ENCODE assay signal across 8 cellular contexts in the genomic region with DNA sequence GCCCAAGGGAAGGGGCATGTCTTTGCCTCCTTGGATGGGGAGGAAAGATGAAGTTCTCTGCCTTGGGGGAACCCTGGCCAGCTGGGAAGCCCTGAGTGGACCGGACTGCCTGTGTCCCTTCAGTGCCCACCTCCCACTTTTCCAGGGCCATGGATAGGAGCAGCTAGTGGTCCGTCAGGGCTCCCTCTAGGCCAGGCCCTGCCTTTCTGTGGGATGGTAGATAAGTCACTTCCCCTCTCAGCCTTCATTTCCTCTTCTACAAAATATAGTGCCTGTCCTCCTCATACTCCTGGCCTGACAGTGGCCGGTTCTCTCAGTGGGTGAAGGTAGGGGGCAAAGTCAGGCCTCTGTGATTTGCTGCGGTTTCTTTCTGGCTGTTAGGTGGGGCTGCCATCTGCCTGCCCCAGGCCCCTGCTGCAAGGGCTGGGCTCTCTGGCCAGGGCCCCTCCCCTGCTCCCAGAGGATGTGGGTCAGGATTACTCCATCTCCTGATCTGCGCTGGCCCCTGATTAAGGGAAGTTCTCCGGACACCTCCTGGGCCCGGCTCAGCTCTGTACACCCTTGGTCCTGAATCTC. TPM values are rescaled to one million over a fixed set of nuclear protein-coding genes. Genes with fewer than 3 reads are reported as not detected.
DNase-seq lines count a peak whose midpoint lies in the region; ATAC-seq and TF ChIP-seq lines count a peak whose summit lies in the region.

No MANE protein-coding gene starts in this region.

- H3K9me3 Mint-ChIP-seq in activated CD4-positive, alpha-beta T cell treated with anti-CD3 and anti-CD28 coated beads, Interleukin-2, amount 10 ng/mL, durations not matched to agents 24 days and 14 days: no peaks in the 10 kb centered on the region
- no peaks in the 10 kb centered on the region for H3K9me3 Mint-ChIP-seq in neural progenitor cell

- TF ChIP-seq CTCF in SU-DHL-6 (IDR thresholded peaks at IDR 0.05; ENCODE audit: insufficient read depth, low read length, poor library complexity, severe bottlenecking) (no peak), esophagus squamous epithelium (IDR thresholded peaks at IDR 0.05) (no peak), neural progenitor cell (IDR thresholded peaks at IDR 0.05) (no peak)

- no peaks in the 10 kb centered on the region for H3K9me2 ChIP-seq in SU-DHL-6 (replicated peaks; ENCODE audit: insufficient read depth, low read length)

- peak overlapping the region; percentile 65 for H3K27ac Mint-ChIP-seq in activated CD4-positive, alpha-beta T cell treated with anti-CD3 and anti-CD28 coated beads, Interleukin-2, amount 10 ng/mL, durations not matched to agents 24 days and 14 days
- no peak overlapping the region for H3K27ac Mint-ChIP-seq in neural progenitor cell

- H3F3A ChIP-seq in SU-DHL-6 (ENCODE audit: insufficient read depth) (peaks cover 10% of the 10 kb centered on the region; the same call in 1 of the 2 replicates), neural progenitor cell (ENCODE audit: low read depth) (peaks cover 17% of the 10 kb centered on the region)

- ATAC-seq in GM18498 (IDR thresholded peaks at IDR 0.05; ENCODE audit: unreplicated experiment): no peak
- ATAC-seq in HG03565 (IDR thresholded peaks at IDR 0.05; ENCODE audit: unreplicated experiment): no peak

- no peak overlapping the region for H3K27ac ChIP-seq in SU-DHL-6 (ENCODE audit: low read depth, low read length)
- H3K27ac ChIP-seq in esophagus squamous epithelium: peak overlapping the region; percentile 90 to 98 (median 94)
- no peak overlapping the region for H3K27ac ChIP-seq in neural progenitor cell

- WGBS in esophagus squamous epithelium, 2 donors: 16 to 40% methylated on average over 7 of the region's 7 CpGs

- DNase-seq in activated CD4-positive, alpha-beta T cell treated with anti-CD3 and anti-CD28 coated beads, Interleukin-2, amount 10 ng/mL, durations not matched to agents 24 days and 14 days: peak; percentile 74
- no peak for DNase-seq in activated CD4-positive, alpha-beta T cell treated with anti-CD3 and anti-CD28 coated beads for 1 hour
- DNase-seq in esophagus squamous epithelium (lab: John Stamatoyannopoulos, UW): no peak
- no peak for DNase-seq in neural progenitor cell (ENCODE audit: low spot score)
- no peak for DNase-seq in NCI-H1436 (lab: John Stamatoyannopoulos, UW)

- no peaks in the 10 kb centered on the region for H4K20me1 ChIP-seq in SU-DHL-6 (ENCODE audit: low read depth, low read length)
- H4K20me1 ChIP-seq in neural progenitor cell (ENCODE audit: low read depth): peaks cover 43% of the 10 kb centered on the region

- intact Hi-C loops in activated CD4-positive, alpha-beta T cell treated with anti-CD3 and anti-CD28 coated beads, Interleukin-2, amount 10 ng/mL, durations not matched to agents 24 days and 14 days (cut with micrococcal nuclease): loop anchor here (10.0 kb wide), 2 partner anchors 142 to 342 kb away; a partner anchor contains a TSS
- intact Hi-C loops in esophagus squamous epithelium (cut with DNase I): loop anchor here (10.0 kb wide), 1 partner anchor 52 kb away; no protein-coding TSS in a partner anchor

- H3K4me1 Mint-ChIP-seq in activated CD4-positive, alpha-beta T cell treated with anti-CD3 and anti-CD28 coated beads, Interleukin-2, amount 10 ng/mL, durations not matched to agents 24 days and 14 days: peaks cover 66% of the 10 kb centered on the region
- H3K4me1 Mint-ChIP-seq in neural progenitor cell: peaks cover 45% of the 10 kb centered on the region

- peak overlapping the region; percentile 88 for H3K4me3 Mint-ChIP-seq in activated CD4-positive, alpha-beta T cell treated with anti-CD3 and anti-CD28 coated beads, Interleukin-2, amount 10 ng/mL, durations not matched to agents 24 days and 14 days
- H3K4me3 Mint-ChIP-seq in neural progenitor cell: peak overlapping the region; percentile 96

- H3K27me3 ChIP-seq in SU-DHL-6 (ENCODE audit: low read length) (no peaks in the 10 kb centered on the region), esophagus squamous epithelium (no peaks in the 10 kb centered on the region), neural progenitor cell (no peaks in the 10 kb centered on the region)

- peaks cover 16% of the 10 kb centered on the region for H3K36me3 Mint-ChIP-seq in activated CD4-positive, alpha-beta T cell treated with anti-CD3 and anti-CD28 coated beads, Interleukin-2, amount 10 ng/mL, durations not matched to agents 24 days and 14 days (ENCODE audit: low read depth)
- H3K36me3 Mint-ChIP-seq in neural progenitor cell: peaks cover 6% of the 10 kb centered on the region

- H3K4me1 ChIP-seq in esophagus squamous epithelium: peaks cover 43 to 69% (median 45%) of the 10 kb centered on the region in 3 donors
- peaks cover 36% of the 10 kb centered on the region for H3K4me1 ChIP-seq in neural progenitor cell

- no peaks in the 10 kb centered on the region for H3K27me3 Mint-ChIP-seq in activated CD4-positive, alpha-beta T cell treated with anti-CD3 and anti-CD28 coated beads, Interleukin-2, amount 10 ng/mL, durations not matched to agents 24 days and 14 days
- peaks cover 11% of the 10 kb centered on the region for H3K27me3 Mint-ChIP-seq in neural progenitor cell (ENCODE audit: insufficient read depth, low read depth)

- H3K4me3 ChIP-seq in SU-DHL-6 (ENCODE audit: insufficient read depth, low read length, poor library complexity, severe bottlenecking) (peak overlapping the region; percentile 94), esophagus squamous epithelium (peak overlapping the region; percentile 82 to 96 (median 84)), neural progenitor cell (peak overlapping the region; percentile 73)

- H3K4me2 ChIP-seq in SU-DHL-6 (ENCODE audit: low read depth, low read length, poor library complexity, severe bottlenecking) (peak overlapping the region; percentile 94), neural progenitor cell (peak overlapping the region; percentile 78)

- H3K9me3 ChIP-seq in SU-DHL-6 (ENCODE audit: insufficient read depth, low read length): no peaks in the 10 kb centered on the region
- H3K9me3 ChIP-seq in esophagus squamous epithelium: no peaks in the 10 kb centered on the region
- H3K9me3 ChIP-seq in neural progenitor cell (ENCODE audit: low read depth): no peaks in the 10 kb centered on the region

- H2AFZ ChIP-seq in SU-DHL-6 (ENCODE audit: low read depth, low read length, severe bottlenecking): no peak overlapping the region
- no peak overlapping the region for H2AFZ ChIP-seq in neural progenitor cell (replicated peaks)

- TF ChIP-seq POLR2A in esophagus squamous epithelium (IDR thresholded peaks at IDR 0.05): peak in 2 of 4 donors; percentile 20 to 47

- H3K9ac ChIP-seq in SU-DHL-6 (ENCODE audit: low read length): peak overlapping the region; percentile 94
- no peak overlapping the region for H3K9ac ChIP-seq in neural progenitor cell

- H3K79me2 ChIP-seq in SU-DHL-6 (ENCODE audit: insufficient read depth, low read length): peaks cover 23% of the 10 kb centered on the region
- H3K79me2 ChIP-seq in neural progenitor cell (ENCODE audit: low read depth): peaks cover 50% of the 10 kb centered on the region

- H3K36me3 ChIP-seq in SU-DHL-6 (ENCODE audit: low read length) (no peaks in the 10 kb centered on the region), esophagus squamous epithelium (peaks cover 0 to 4% (median 0%) of the 10 kb centered on the region in 3 donors), neural progenitor cell (no peaks in the 10 kb centered on the region)

RNA-seq across cellular contexts. Expression of a gene that starts 1.4 kb away (rescaled TPM):
- total RNA-seq in activated CD4-positive, alpha-beta T cell treated with anti-CD3 and anti-CD28 coated beads, Interleukin-2, amount 10 ng/mL, durations not matched to agents 24 days and 14 days: 15.7 and 16.9 TPM in 2 replicates
- total RNA-seq in esophagus squamous epithelium (10 to 100 TPM in 1 of 4 donors, 1 to 10 TPM in 3; 5.6 to 18.3 (median 7.2) TPM), neural progenitor cell (ENCODE audit: low replicate concordance) (7.7 and 15.7 TPM in 2 replicates)

RNA-seq across cellular contexts. Expression of a gene that starts 17.6 kb away (rescaled TPM):
- 20.9 and 22.6 TPM in 2 replicates for total RNA-seq in activated CD4-positive, alpha-beta T cell treated with anti-CD3 and anti-CD28 coated beads, Interleukin-2, amount 10 ng/mL, durations not matched to agents 24 days and 14 days
- total RNA-seq in esophagus squamous epithelium (10 to 100 TPM in 1 of 4 donors, 1 to 10 TPM in 3; 1.8 to 17.5 (median 3.8) TPM), neural progenitor cell (ENCODE audit: low replicate concordance) (50.8 and 111 TPM in 2 replicates)

Comparison
In these comparisons a context has a peak if more than half of its experiments do, and no peak if none do; other contexts are left out.
1. H3K27ac ChIP-seq: peak in esophagus squamous epithelium (4 of 4); none in SU-DHL-6 (single experiment) and neural progenitor cell (single experiment).
2. Peak in every context shown above with its lines, with median percentiles within 50 percentile points of each other: H3K4me3 ChIP-seq.